28 cellular contexts compared by ENCODE assay signal in genomic region chr12:1034726-1035457, GRCh38.
"Had no signal": no experiment of that assay in that cellular context is flagged by ENCODE, and none has a peak within 500 bp of the region (broad histone marks: within the 10 kb centered on the region; RNA-seq: fewer than 3 reads in every experiment).

No MANE protein-coding gene starts in this region.

- H3K9me3 ChIP-seq: ascending aorta, body of pancreas, MG63 had no signal

- H3K4me1 ChIP-seq: ascending aorta had no signal

- H3K4me3 ChIP-seq: ascending aorta, body of pancreas, MG63, SK-N-MC had no signal

- H3K4me2 ChIP-seq: KMS-11 had no signal

- DNase-seq: activated CD4-positive, alpha-beta memory T cell treated with anti-CD3 and anti-CD28 coated beads for 36 hours; activated CD4-positive, alpha-beta T cell treated with anti-CD3 and anti-CD28 coated beads, Interleukin-2, amount 10 ng/mL, durations not matched to agents 7 days and 5 days; activated CD4-positive, CD25-positive, alpha-beta regulatory T cell; activated CD8-positive, alpha-beta memory T cell treated with anti-CD3 and anti-CD28 coated beads for 24 hours; activated effector memory CD4-positive, alpha-beta T cell treated with anti-CD3 and anti-CD28 coated beads, Interleukin-2, amount 50 U/mL, for 16 hours; activated naive CD4-positive, alpha-beta T cell treated with Interleukin-2 at 50 U/mL for 16 hours; activated naive CD8-positive, alpha-beta T cell treated with anti-CD3 and anti-CD28 coated beads, Interleukin-2, amount 50 U/mL, for 24 hours; activated T-cell treated with anti-CD3 and anti-CD28 coated beads, Interleukin-2, amount 50 U/mL, for 4 hours; amniotic stem cell; body of pancreas; MG63; MV-4-11; NCI-H1092 treated with DMSO at 0.1 percent for 48 hours; NCI-H1417 treated with DMSO at 0.1 percent for 48 hours; NCI-H1694 treated with DMSO at 0.1 percent for 48 hours; NCI-H2029 treated with DMSO at 0.1 percent for 48 hours; NCI-H526; NCI-H774; NK-92 treated with Interleukin-12 subunit alpha and Interleukin-12 subunit beta, amount 100 ng/mL, for 24 hours; T-cell; T-helper 2 cell; T1000 had no signal

- ATAC-seq: activated naive CD4-positive, alpha-beta T cell treated with anti-CD3 and anti-CD28 coated beads, Interleukin-2, amount 50 U/mL, for 72 hours; activated naive CD8-positive, alpha-beta T cell treated with anti-CD3 and anti-CD28 coated beads, Interleukin-2, amount 50 U/mL, for 24 hours; activated T-cell treated with anti-CD3 and anti-CD28 coated beads, Interleukin-2, amount 50 U/mL, for 4 hours; body of pancreas; T-cell had no signal

- H3K9ac ChIP-seq: KMS-11 had no signal

- FAIRE-seq: colon, TTC549 had no signal

- H3K36me3 ChIP-seq: ascending aorta had no signal

- H3K27ac ChIP-seq: ascending aorta, body of pancreas, KMS-11, SK-N-MC had no signal

- H3K27me3 ChIP-seq: ascending aorta, body of pancreas, MG63 had no signal
